1 cellular context compared by ENCODE assay signal in the genomic region with DNA sequence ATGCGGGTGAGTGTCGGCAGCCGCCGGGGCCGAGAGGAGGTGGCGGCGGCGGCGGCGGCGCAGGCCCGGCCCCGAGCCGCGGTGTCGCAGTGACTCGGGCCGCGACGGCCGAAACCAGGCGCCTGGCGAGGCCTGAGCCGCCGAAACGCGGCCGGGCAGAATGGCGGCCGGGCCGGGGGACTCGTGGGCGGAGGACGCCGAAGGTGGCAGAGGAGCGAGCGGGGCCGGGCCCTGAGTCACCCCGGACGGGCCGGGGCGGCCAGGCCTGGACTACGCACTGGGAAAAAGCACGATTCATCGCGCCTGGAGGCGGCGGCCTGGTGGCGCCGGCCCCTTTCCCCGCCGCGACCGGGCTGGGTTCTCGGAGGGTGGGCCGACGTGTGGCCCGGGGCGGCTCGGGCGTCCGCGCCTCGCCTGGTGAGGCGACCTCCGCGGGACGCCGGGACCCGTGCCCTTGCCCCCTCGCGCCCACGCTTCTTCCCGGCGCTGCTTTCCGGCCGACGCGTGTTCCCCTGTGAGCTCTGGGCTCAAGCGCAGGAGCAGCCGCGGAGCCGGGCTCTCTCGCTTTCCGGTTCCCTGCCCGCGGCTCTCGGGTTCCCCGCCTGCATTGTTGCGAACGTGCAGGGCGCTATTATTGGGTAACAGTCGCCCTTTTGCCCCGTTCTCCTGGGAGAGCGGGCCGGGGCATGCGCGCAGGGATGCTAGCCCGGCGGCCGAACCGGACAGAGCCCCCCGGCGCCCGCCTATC.
A peak's percentile ranks its signal among the peaks of the same experiment; 100 is the strongest.
TF ChIP-seq lines count a peak whose summit lies in the region.

No MANE protein-coding gene starts in this region.

TF ChIP-seq in K562, 482 proteins besides CTCF, POLR2A, EP300 and RAD21 (continued from another document and continues in another):
- TF ChIP-seq, protein P1, sequence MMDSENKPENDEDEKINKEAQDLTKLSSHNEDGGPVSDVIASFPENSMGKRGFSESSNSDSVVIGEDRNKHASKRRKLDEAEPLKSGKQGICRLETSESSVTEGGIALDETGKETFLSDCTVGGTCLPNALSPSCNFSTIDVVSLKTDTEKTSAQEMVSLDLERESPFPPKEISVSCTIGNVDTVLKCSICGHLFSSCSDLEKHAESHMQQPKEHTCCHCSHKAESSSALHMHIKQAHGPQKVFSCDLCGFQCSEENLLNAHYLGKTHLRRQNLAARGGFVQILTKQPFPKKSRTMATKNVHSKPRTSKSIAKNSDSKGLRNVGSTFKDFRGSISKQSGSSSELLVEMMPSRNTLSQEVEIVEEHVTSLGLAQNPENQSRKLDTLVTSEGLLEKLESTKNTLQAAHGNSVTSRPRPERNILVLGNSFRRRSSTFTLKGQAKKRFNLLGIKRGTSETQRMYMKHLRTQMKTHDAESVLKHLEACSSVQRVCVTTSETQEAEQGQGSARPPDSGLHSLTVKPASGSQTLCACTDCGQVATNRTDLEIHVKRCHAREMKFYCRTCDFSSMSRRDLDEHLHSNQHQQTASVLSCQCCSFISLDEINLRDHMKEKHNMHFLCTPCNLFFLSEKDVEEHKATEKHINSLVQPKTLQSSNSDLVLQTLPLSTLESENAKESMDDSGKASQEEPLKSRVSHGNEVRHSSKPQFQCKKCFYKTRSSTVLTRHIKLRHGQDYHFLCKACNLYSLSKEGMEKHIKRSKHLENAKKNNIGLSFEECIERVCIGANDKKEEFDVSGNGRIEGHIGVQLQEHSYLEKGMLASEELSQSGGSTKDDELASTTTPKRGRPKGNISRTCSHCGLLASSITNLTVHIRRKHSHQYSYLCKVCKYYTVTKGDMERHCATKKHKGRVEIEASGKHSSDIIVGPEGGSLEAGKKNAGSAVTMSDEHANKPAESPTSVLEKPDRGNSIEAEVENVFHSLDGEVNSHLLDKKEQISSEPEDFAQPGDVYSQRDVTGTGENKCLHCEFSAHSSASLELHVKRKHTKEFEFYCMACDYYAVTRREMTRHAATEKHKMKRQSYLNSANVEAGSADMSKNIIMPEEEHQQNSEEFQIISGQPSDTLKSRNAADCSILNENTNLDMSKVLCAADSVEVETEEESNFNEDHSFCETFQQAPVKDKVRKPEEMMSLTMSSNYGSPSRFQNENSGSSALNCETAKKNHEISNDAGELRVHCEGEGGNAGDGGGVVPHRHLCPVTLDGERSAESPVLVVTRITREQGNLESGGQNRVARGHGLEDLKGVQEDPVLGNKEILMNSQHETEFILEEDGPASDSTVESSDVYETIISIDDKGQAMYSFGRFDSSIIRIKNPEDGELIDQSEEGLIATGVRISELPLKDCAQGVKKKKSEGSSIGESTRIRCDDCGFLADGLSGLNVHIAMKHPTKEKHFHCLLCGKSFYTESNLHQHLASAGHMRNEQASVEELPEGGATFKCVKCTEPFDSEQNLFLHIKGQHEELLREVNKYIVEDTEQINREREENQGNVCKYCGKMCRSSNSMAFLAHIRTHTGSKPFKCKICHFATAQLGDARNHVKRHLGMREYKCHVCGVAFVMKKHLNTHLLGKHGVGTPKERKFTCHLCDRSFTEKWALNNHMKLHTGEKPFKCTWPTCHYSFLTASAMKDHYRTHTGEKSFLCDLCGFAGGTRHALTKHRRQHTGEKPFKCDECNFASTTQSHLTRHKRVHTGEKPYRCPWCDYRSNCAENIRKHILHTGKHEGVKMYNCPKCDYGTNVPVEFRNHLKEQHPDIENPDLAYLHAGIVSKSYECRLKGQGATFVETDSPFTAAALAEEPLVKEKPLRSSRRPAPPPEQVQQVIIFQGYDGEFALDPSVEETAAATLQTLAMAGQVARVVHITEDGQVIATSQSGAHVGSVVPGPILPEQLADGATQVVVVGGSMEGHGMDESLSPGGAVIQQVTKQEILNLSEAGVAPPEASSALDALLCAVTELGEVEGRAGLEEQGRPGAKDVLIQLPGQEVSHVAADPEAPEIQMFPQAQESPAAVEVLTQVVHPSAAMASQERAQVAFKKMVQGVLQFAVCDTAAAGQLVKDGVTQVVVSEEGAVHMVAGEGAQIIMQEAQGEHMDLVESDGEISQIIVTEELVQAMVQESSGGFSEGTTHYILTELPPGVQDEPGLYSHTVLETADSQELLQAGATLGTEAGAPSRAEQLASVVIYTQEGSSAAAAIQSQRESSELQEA (IDR thresholded peaks at IDR 0.05; ENCODE audit: low read depth) = no peak
- TF ChIP-seq, protein P2, sequence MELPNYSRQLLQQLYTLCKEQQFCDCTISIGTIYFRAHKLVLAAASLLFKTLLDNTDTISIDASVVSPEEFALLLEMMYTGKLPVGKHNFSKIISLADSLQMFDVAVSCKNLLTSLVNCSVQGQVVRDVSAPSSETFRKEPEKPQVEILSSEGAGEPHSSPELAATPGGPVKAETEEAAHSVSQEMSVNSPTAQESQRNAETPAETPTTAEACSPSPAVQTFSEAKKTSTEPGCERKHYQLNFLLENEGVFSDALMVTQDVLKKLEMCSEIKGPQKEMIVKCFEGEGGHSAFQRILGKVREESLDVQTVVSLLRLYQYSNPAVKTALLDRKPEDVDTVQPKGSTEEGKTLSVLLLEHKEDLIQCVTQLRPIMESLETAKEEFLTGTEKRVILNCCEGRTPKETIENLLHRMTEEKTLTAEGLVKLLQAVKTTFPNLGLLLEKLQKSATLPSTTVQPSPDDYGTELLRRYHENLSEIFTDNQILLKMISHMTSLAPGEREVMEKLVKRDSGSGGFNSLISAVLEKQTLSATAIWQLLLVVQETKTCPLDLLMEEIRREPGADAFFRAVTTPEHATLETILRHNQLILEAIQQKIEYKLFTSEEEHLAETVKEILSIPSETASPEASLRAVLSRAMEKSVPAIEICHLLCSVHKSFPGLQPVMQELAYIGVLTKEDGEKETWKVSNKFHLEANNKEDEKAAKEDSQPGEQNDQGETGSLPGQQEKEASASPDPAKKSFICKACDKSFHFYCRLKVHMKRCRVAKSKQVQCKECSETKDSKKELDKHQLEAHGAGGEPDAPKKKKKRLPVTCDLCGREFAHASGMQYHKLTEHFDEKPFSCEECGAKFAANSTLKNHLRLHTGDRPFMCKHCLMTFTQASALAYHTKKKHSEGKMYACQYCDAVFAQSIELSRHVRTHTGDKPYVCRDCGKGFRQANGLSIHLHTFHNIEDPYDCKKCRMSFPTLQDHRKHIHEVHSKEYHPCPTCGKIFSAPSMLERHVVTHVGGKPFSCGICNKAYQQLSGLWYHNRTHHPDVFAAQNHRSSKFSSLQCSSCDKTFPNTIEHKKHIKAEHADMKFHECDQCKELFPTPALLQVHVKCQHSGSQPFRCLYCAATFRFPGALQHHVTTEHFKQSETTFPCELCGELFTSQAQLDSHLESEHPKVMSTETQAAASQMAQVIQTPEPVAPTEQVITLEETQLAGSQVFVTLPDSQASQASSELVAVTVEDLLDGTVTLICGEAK (IDR thresholded peaks at IDR 0.05) = no peak
- TF ChIP-seq, protein P2 (CRISPR knock-in tag; IDR thresholded peaks at IDR 0.05) = peak; percentile 4; the same call in 1 of the 2 replicates
- TF ChIP-seq CHD1 (IDR thresholded peaks at IDR 0.05; ENCODE audit: low read length) = peak; percentile 100
- TF ChIP-seq MAZ (CRISPR knock-in tag; conservative IDR thresholded peaks at IDR 0.05 in 1 of 2, IDR thresholded peaks at IDR 0.05 in 1 of 2) = peak; percentile 8 to 20; a peak in 1 of 4 replicates
- TF ChIP-seq CEBPG (CRISPR knock-in tag; IDR thresholded peaks at IDR 0.05) = peak; percentile 66
- peak; percentile 43 to 90; a peak in 3 of 4 replicates for TF ChIP-seq CEBPG (tag; conservative IDR thresholded peaks at IDR 0.05 in 1 of 2, IDR thresholded peaks at IDR 0.05 in 1 of 2)
- peak; percentile 93 for TF ChIP-seq GTF2E2 (tag; IDR thresholded peaks at IDR 0.05)
- TF ChIP-seq, protein P3, sequence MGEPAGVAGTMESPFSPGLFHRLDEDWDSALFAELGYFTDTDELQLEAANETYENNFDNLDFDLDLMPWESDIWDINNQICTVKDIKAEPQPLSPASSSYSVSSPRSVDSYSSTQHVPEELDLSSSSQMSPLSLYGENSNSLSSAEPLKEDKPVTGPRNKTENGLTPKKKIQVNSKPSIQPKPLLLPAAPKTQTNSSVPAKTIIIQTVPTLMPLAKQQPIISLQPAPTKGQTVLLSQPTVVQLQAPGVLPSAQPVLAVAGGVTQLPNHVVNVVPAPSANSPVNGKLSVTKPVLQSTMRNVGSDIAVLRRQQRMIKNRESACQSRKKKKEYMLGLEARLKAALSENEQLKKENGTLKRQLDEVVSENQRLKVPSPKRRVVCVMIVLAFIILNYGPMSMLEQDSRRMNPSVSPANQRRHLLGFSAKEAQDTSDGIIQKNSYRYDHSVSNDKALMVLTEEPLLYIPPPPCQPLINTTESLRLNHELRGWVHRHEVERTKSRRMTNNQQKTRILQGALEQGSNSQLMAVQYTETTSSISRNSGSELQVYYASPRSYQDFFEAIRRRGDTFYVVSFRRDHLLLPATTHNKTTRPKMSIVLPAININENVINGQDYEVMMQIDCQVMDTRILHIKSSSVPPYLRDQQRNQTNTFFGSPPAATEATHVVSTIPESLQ (CRISPR knock-in tag; IDR thresholded peaks at IDR 0.05) = 0 out of 2 replicates have a peak, but pooled peaks have one; percentile 51
- TF ChIP-seq CXXC5 (CRISPR knock-in tag; IDR thresholded peaks at IDR 0.05) = no peak; the same call in none of the 2 replicates
- TF ChIP-seq, protein P4, sequence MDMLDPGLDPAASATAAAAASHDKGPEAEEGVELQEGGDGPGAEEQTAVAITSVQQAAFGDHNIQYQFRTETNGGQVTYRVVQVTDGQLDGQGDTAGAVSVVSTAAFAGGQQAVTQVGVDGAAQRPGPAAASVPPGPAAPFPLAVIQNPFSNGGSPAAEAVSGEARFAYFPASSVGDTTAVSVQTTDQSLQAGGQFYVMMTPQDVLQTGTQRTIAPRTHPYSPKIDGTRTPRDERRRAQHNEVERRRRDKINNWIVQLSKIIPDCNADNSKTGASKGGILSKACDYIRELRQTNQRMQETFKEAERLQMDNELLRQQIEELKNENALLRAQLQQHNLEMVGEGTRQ (CRISPR knock-in tag; IDR thresholded peaks at IDR 0.05) = peak; percentile 1; the same call in 1 of the 2 replicates
- TF ChIP-seq, protein P5, sequence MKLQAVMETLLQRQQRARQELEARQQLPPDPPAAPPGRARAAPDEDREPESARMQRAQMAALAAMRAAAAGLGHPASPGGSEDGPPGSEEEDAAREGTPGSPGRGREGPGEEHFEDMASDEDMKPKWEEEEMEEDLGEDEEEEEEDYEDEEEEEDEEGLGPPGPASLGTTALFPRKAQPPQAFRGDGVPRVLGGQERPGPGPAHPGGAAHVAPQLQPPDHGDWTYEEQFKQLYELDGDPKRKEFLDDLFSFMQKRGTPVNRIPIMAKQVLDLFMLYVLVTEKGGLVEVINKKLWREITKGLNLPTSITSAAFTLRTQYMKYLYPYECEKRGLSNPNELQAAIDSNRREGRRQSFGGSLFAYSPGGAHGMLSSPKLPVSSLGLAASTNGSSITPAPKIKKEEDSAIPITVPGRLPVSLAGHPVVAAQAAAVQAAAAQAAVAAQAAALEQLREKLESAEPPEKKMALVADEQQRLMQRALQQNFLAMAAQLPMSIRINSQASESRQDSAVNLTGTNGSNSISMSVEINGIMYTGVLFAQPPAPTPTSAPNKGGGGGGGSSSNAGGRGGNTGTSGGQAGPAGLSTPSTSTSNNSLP (IDR thresholded peaks at IDR 0.05; ENCODE audit: borderline replicate concordance, low read depth, low read length) = no peak
- TF ChIP-seq SUPT5H (IDR thresholded peaks at IDR 0.05) = peak; percentile 69
- no peak for TF ChIP-seq ZNF384 (IDR thresholded peaks at IDR 0.05; ENCODE audit: low read depth, low read length)
- TF ChIP-seq BHLHE40 (IDR thresholded peaks at IDR 0.05; ENCODE audit: low read length) = peak; percentile 2; the same call in 1 of the 2 replicates
- 0 out of 2 replicates have a peak, but pooled peaks have one; percentile 5 for TF ChIP-seq ZBTB1 (CRISPR knock-in tag; IDR thresholded peaks at IDR 0.05; ENCODE audit: borderline replicate concordance, low read depth)
- TF ChIP-seq, protein P6, sequence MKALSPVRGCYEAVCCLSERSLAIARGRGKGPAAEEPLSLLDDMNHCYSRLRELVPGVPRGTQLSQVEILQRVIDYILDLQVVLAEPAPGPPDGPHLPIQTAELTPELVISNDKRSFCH (CRISPR knock-in tag; IDR thresholded peaks at IDR 0.05) = no peak
- TF ChIP-seq, protein P6 (tag; IDR thresholded peaks at IDR 0.05) = peak; percentile 76; the same call in 1 of the 2 replicates
- 0 out of 2 replicates have a peak, but pooled peaks have one; percentile 18 for TF ChIP-seq E2F3 (CRISPR knock-in tag; IDR thresholded peaks at IDR 0.05)
- TF ChIP-seq HCFC1 (IDR thresholded peaks at IDR 0.05; ENCODE audit: low read depth, low read length) = peak; percentile 22; the same call in 1 of the 2 replicates
- TF ChIP-seq ZNF121 (CRISPR knock-in tag; conservative IDR thresholded peaks at IDR 0.05) = no peak
- peak; percentile 23; the same call in 1 of the 2 replicates for TF ChIP-seq DMBX1 (CRISPR knock-in tag; IDR thresholded peaks at IDR 0.05; ENCODE audit: borderline replicate concordance)
- TF ChIP-seq ERF (CRISPR knock-in tag; IDR thresholded peaks at IDR 0.05) = peak; percentile 78; the same call in 1 of the 2 replicates
- no peak for TF ChIP-seq SETDB1 (IDR thresholded peaks at IDR 0.05; ENCODE audit: low read length)
- peak; percentile 10; the same call in 1 of the 2 replicates for TF ChIP-seq MYC (IDR thresholded peaks at IDR 0.05; ENCODE audit: low read depth, low read length)
- TF ChIP-seq MYC (CRISPR knock-in tag; IDR thresholded peaks at IDR 0.05; ENCODE audit: borderline replicate concordance, low read depth) = no peak
- 0 out of 2 replicates have a peak, but pooled peaks have one; percentile 3 for TF ChIP-seq JUN (IDR thresholded peaks at IDR 0.05; ENCODE audit: borderline replicate concordance, low read depth, low read length)
- no peak; the same call in 1 of the 2 replicates for TF ChIP-seq JUN (CRISPR knock-in tag; IDR thresholded peaks at IDR 0.05; ENCODE audit: borderline replicate concordance)
